Comparison of ENCODE assay signal across 8 cellular contexts in the genomic region with DNA sequence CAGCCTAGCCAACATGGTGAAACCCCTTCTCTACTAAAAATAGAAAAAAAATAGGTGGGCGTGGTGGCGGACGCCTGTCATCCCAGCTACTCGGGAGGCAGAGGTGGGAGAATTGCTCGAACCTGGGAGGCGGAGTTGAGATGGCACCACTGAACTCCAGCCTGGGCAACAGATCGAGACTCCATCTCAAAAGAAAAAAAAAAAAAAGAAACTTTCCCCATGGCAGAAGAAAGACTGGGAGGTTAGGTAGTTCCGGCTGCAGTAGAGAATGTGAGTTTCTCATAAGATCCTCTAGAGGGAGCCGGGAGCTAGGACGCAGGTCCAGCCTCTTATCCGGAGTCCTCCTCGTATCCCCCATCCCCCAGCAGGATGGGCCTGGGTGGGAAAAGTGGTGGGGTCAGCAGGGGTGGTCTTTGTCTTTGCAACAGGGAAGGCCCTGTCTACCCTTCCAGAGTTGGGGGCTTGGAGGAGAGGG. TPM values are rescaled to one million over a fixed set of nuclear protein-coding genes. Genes with fewer than 3 reads are reported as not detected.
DNase-seq lines count a peak whose midpoint lies in the region; ATAC-seq, FAIRE-seq and TF ChIP-seq lines count a peak whose summit lies in the region.

No MANE protein-coding gene starts in this region.

- TF ChIP-seq POLR2A in A549 (IDR thresholded peaks at IDR 0.05; ENCODE audit: low read length) (no peak), H1 (IDR thresholded peaks at IDR 0.05; ENCODE audit: control extremely low read depth in 1 of 2, low read depth in 2 of 2, low read length in 2 of 2) (no peak)

- H2AK5ac ChIP-seq in H1 (ENCODE audit: low read depth, low read length): no peak overlapping the region
- H2AK5ac ChIP-seq in mesendoderm (ENCODE audit: low read length): no peak overlapping the region

- H2BK20ac ChIP-seq in H1 (ENCODE audit: low read length): no peak overlapping the region

- H3K14ac ChIP-seq in H1 (ENCODE audit: insufficient read length): no peak overlapping the region

- CTCF ChIA-PET in A549 (lab: Yijun Ruan, JAX) (interaction anchor here (0.6 to 6.0 kb wide), 42 partner anchors 8 to 627 kb away, joined by 3 to 66 read pairs (median 4); partner anchors contain the start of genes CREB3L3 and EEF2), H1 (lab: Charles Lee; ENCODE audit: partially characterized antibody) (interaction anchor here (0.6 to 7.1 kb wide), 41 partner anchors 8 to 1647 kb away, joined by 3 to 79 read pairs (median 4); partner anchors contain the start of gene CREB3L3)

- H3K4me2 ChIP-seq in A549 (peak overlapping the region; percentile 65), H1 (ENCODE audit: insufficient read depth in 1 of 2, low read depth in 2 of 2, low read length in 2 of 2) (0 out of 4 replicates have a peak overlapping the region, but pooled peaks of 1 of the 2 experiments have one; percentile 32), mesendoderm (ENCODE audit: low read length) (no peak overlapping the region)

- WGBS in A549 (ENCODE audit: missing lambda C conversion rate): 23% methylated on average over 12 of the region's 12 CpGs
- 40% methylated on average over 9 of the region's 12 CpGs; no CpG with 5 or more reads in 1 of the 2 experiments for WGBS in H1 (ENCODE audit: extremely low coverage in 1 of 2, insufficient coverage in 1 of 2, insufficient read length in 1 of 2, insufficient replicate concordance in 2 of 2, low coverage in 1 of 2, low lambda C conversion rate in 2 of 2, missing lambda C conversion rate in 1 of 2), 2 experiments
- WGBS in mesendoderm (ENCODE audit: extremely low coverage, insufficient coverage, low lambda C conversion rate): no CpG with 5 or more reads among the region's 12 CpGs

- peak; percentile 91 to 94 for ATAC-seq in A549
- peak; percentile 97 for ATAC-seq in SK-N-SH treated with all-trans-retinoic acid at 6 μM for 48 hours
- ATAC-seq in GM18520 (IDR thresholded peaks at IDR 0.05; ENCODE audit: unreplicated experiment): no peak
- ATAC-seq in GM19035 (IDR thresholded peaks at IDR 0.05; ENCODE audit: unreplicated experiment): no peak

- H3K79me2 ChIP-seq in H1 (ENCODE audit: control insufficient read depth in 1 of 2, insufficient read depth in 2 of 2, low read length in 2 of 2): no peaks in the 10 kb centered on the region
- H3K79me2 ChIP-seq in mesendoderm (ENCODE audit: control insufficient read depth, insufficient read depth, low read length): no peaks in the 10 kb centered on the region

- H4K5ac ChIP-seq in H1 (ENCODE audit: insufficient read length, low read depth, low read length): no peak overlapping the region
- no peak overlapping the region for H4K5ac ChIP-seq in mesendoderm (ENCODE audit: low read length)

- H2BK120ac ChIP-seq in H1 (replicated peaks; ENCODE audit: low read depth, low read length) (no peak overlapping the region), mesendoderm (ENCODE audit: low read depth, low read length) (no peak overlapping the region)

- H3K9me3 ChIP-seq in A549: no peaks in the 10 kb centered on the region
- no peaks in the 10 kb centered on the region for H3K9me3 ChIP-seq in H1 (ENCODE audit: insufficient read depth in 2 of 2, low read depth in 1 of 2, low read length in 1 of 2)

- H3K4me1 ChIP-seq in A549 (peaks cover 23% of the 10 kb centered on the region), H1 (replicated peaks in 1 of 4; ENCODE audit: control insufficient read depth in 3 of 4, insufficient read depth in 4 of 4, low read length in 3 of 4) (no peaks in the 10 kb centered on the region; a peak in 1 of 7 replicates), mesendoderm (ENCODE audit: control insufficient read depth, low read depth, low read length) (no peaks in the 10 kb centered on the region)

- TF ChIP-seq RAD21 in A549 (conservative IDR thresholded peaks at IDR 0.05 in 1 of 2, IDR thresholded peaks at IDR 0.05 in 1 of 2): peak; percentile 68 to 70
- TF ChIP-seq RAD21 in H1 (IDR thresholded peaks at IDR 0.05 in 1 of 2, conservative IDR thresholded peaks at IDR 0.05 in 1 of 2; ENCODE audit: low read depth in 2 of 2, low read length in 2 of 2): peak; percentile 53 to 65

- H3K23me2 ChIP-seq in H1 (ENCODE audit: low read depth, low read length): no peaks in the 10 kb centered on the region

- POLR2A ChIA-PET in A549 (lab: Yijun Ruan, JAX) (interaction anchor here (0.6 to 1.4 kb wide), 3 partner anchors 8 to 245 kb away, joined by 3 to 5 read pairs (median 4); partner anchors contain the start of gene EEF2), H1 (lab: Charles Lee; ENCODE audit: partially characterized antibody) (interaction anchor here (0.8 to 2.7 kb wide), 6 partner anchors 13 to 165 kb away, joined by 3 to 9 read pairs (median 4); partner anchors contain the start of genes EEF2, PIAS4 and YJU2)

- no peak for FAIRE-seq in A549 (lab: Jason Lieb, UNC)
- FAIRE-seq in G401.6 (lab: Jason Lieb, UNC): peak; percentile 30
- no peak for FAIRE-seq in H1 (lab: Jason Lieb, UNC)

- no peak overlapping the region for H2BK5ac ChIP-seq in H1 (ENCODE audit: low read depth, low read length)
- H2BK5ac ChIP-seq in mesendoderm (ENCODE audit: low read length): no peak overlapping the region

- no peaks in the 10 kb centered on the region for H4K20me1 ChIP-seq in H1 (replicated peaks in 1 of 2; ENCODE audit: control insufficient read depth in 1 of 2, insufficient read depth in 2 of 2, low read length in 2 of 2)

- H3K4me3 ChIP-seq in A549: no peak overlapping the region
- no peak overlapping the region for H3K4me3 ChIP-seq in H1 (ENCODE audit: extremely low read depth in 1 of 4, insufficient read depth in 2 of 4, low read depth in 3 of 4, low read length in 4 of 4)
- no peak overlapping the region for H3K4me3 ChIP-seq in mesendoderm (ENCODE audit: low read length)

- H3K27me3 ChIP-seq in H1 (replicated peaks in 1 of 4; ENCODE audit: control insufficient read depth in 3 of 4, extremely low read depth in 1 of 4, insufficient read depth in 3 of 4, low read length in 3 of 4) (no peaks in the 10 kb centered on the region; a peak in 1 of 7 replicates), mesendoderm (ENCODE audit: insufficient read depth, low read length, poor library complexity) (no peaks in the 10 kb centered on the region)

- peak overlapping the region; percentile 77 to 81 for H3K27ac ChIP-seq in A549
- H3K27ac ChIP-seq in H1 (ENCODE audit: low read depth, low read length): no peak overlapping the region
- no peak overlapping the region for H3K27ac ChIP-seq in mesendoderm (ENCODE audit: low read depth, low read length)

- no peak overlapping the region for H2AFZ ChIP-seq in H1 (ENCODE audit: low read length)

- H3K36me3 ChIP-seq in H1 (ENCODE audit: control insufficient read depth in 2 of 4, insufficient read depth in 4 of 4, low read length in 3 of 4): no peaks in the 10 kb centered on the region
- H3K36me3 ChIP-seq in mesendoderm (ENCODE audit: control insufficient read depth, insufficient read depth, low read length): no peaks in the 10 kb centered on the region

- H3K4ac ChIP-seq in H1 (replicated peaks; ENCODE audit: insufficient read length, low read depth, low read length) (no peak overlapping the region), mesendoderm (ENCODE audit: low read depth, low read length) (no peak overlapping the region)

- no peak for TF ChIP-seq EP300 in A549 (IDR thresholded peaks at IDR 0.05)
- TF ChIP-seq EP300 in H1 (IDR thresholded peaks at IDR 0.05; ENCODE audit: borderline replicate concordance in 1 of 2, low read depth in 2 of 2, low read length in 2 of 2): no peak

- DNase-seq in A549 (ENCODE audit: low read depth in 1 of 2, low spot score in 1 of 2) (peak; percentile 88 to 89), NCI-H1105 treated with DMSO at 0.1 percent for 48 hours (lab: John Stamatoyannopoulos, UW) (peak; percentile 38), H1 (ENCODE audit: low read depth in 1 of 2, low spot score in 2 of 2) (peak; percentile 38 to 72), mesendoderm (peak; percentile 84)

- H3K23ac ChIP-seq in H1 (ENCODE audit: insufficient read length) (no peak overlapping the region), mesendoderm (ENCODE audit: low read length) (no peak overlapping the region)

- H2BK15ac ChIP-seq in H1 (ENCODE audit: low read length): no peak overlapping the region
- H2BK15ac ChIP-seq in mesendoderm (replicated peaks; ENCODE audit: low read depth): no peak overlapping the region

- peak overlapping the region; percentile 48; the same call in 1 of the 2 replicates for H3K18ac ChIP-seq in H1 (ENCODE audit: extremely low read depth, low read length)
- H3K18ac ChIP-seq in mesendoderm (ENCODE audit: low read length): no peak overlapping the region

- no peak overlapping the region for H2BK12ac ChIP-seq in H1 (ENCODE audit: low read depth, low read length)

- H3K79me1 ChIP-seq in H1 (ENCODE audit: low read depth, low read length) (no peaks in the 10 kb centered on the region), mesendoderm (ENCODE audit: low read length) (no peaks in the 10 kb centered on the region)

- no peak overlapping the region for H4K91ac ChIP-seq in H1 (replicated peaks; ENCODE audit: insufficient read length, low read length)

- no peak overlapping the region for H3K9ac ChIP-seq in H1 (replicated peaks in 1 of 4; ENCODE audit: extremely low read depth in 1 of 4, low read depth in 3 of 4, low read length in 3 of 4)
- H3K9ac ChIP-seq in mesendoderm (ENCODE audit: low read length): no peak overlapping the region

- TF ChIP-seq CTCF in A549 (IDR thresholded peaks at IDR 0.05): peak; percentile 49
- TF ChIP-seq CTCF in H1 (IDR thresholded peaks at IDR 0.05; ENCODE audit: control extremely low read depth in 1 of 3, insufficient read depth in 1 of 3, low read depth in 1 of 3, low read length in 3 of 3): peak; percentile 56 to 73 (median 72)

- H3K56ac ChIP-seq in H1 (replicated peaks; ENCODE audit: insufficient read length, low read depth, low read length) (no peak overlapping the region), mesendoderm (ENCODE audit: low read length) (no peak overlapping the region)

- no peak overlapping the region for H4K8ac ChIP-seq in H1 (ENCODE audit: extremely low read depth, insufficient read depth, low read length)
- no peak overlapping the region for H4K8ac ChIP-seq in mesendoderm (ENCODE audit: low read depth, low read length)

RNA-seq across cellular contexts. Expression of gene CREB3L3, which starts 13.2 kb away (rescaled TPM):
- polyA plus RNA-seq in A549 (2011; rRNA removed) (0.05 and 0.07 TPM in 2 replicates), A549 (2017; fragmentation: RNase III; extraction: RNeasy Plus Mini Kit Qiagen cat#74134 plus additional on column Dnase treatment) (0.05 to 0.20 TPM (median 0.08 TPM) in 3 replicates), H1 (2011; rRNA removed) (0.12 and 0.17 TPM in 2 replicates)
- 0.01 and 0.04 TPM in 2 replicates for polyA plus RNA-seq in A549 (2012; cell fraction: cytosol; rRNA removed)
- 0.09 TPM in 1 of 2 replicates, not detected in the other for polyA plus RNA-seq in A549 (2012; cell fraction: nucleus; rRNA removed)
- polyA minus RNA-seq in A549 (2011; rRNA and poly(A)+ RNA removed): 0.45 TPM in 1 of 2 replicates, not detected in the other
- not detected in 2 replicates for total RNA-seq in H1 (2021; fragmentation: NEBNext Ultra II Directional; extraction: Animal tissue kit (Norgen Biotek cat#: 25700))
- 0.12 TPM for polyA plus RNA-seq in H1 (2011; cell fraction: cytosol; rRNA removed)
- 0.17 TPM for polyA plus RNA-seq in H1 (2011; cell fraction: nucleus; rRNA removed)
- polyA plus RNA-seq in H1 (2012, experiment 1 of 2): 0.08 to 0.22 TPM (median 0.13 TPM) in 3 of 4 replicates, not detected in the other
- polyA plus RNA-seq in H1 (2012, experiment 2 of 2): 0.05 TPM
- polyA plus RNA-seq in H1 (2013, experiment 1 of 2): 0.28 TPM
- polyA plus RNA-seq in H1 (2013, experiment 2 of 2): 0.29 TPM
- polyA minus RNA-seq in H1 (2011; rRNA and poly(A)+ RNA removed): 1.3 TPM in 1 of 2 replicates, not detected in the other
- polyA minus RNA-seq in H1 (2011; cell fraction: cytosol; rRNA and poly(A)+ RNA removed): not detected
- polyA minus RNA-seq in H1 (2011; cell fraction: nucleus; rRNA and poly(A)+ RNA removed): not detected
- not detected for polyA plus RNA-seq in mesendoderm (2013, experiment 1 of 2)
- polyA plus RNA-seq in mesendoderm (2013, experiment 2 of 2): 0.03 TPM

RNA-seq across cellular contexts. Expression of gene MAP2K2, which starts 16.4 kb away (rescaled TPM):
- 40.4 and 41.7 TPM in 2 replicates for polyA plus RNA-seq in A549 (2011; rRNA removed)
- polyA plus RNA-seq in A549 (2012; cell fraction: cytosol; rRNA removed): 129 and 151 TPM in 2 replicates
- 146 and 171 TPM in 2 replicates for polyA plus RNA-seq in A549 (2012; cell fraction: nucleus; rRNA removed)
- polyA plus RNA-seq in A549 (2017; fragmentation: RNase III; extraction: RNeasy Plus Mini Kit Qiagen cat#74134 plus additional on column Dnase treatment): 98.5 to 116 TPM (median 115 TPM) in 3 replicates
- 51.6 and 58.5 TPM in 2 replicates for polyA minus RNA-seq in A549 (2011; rRNA and poly(A)+ RNA removed)
- total RNA-seq in H1 (2021; fragmentation: NEBNext Ultra II Directional; extraction: Animal tissue kit (Norgen Biotek cat#: 25700)): 161 and 162 TPM in 2 replicates
- 111 and 194 TPM in 2 replicates for polyA plus RNA-seq in H1 (2011; rRNA removed)
- polyA plus RNA-seq in H1 (2011; cell fraction: cytosol; rRNA removed): 126 TPM
- 193 TPM for polyA plus RNA-seq in H1 (2011; cell fraction: nucleus; rRNA removed)
- 112 to 185 TPM (median 178 TPM) in 4 replicates for polyA plus RNA-seq in H1 (2012, experiment 1 of 2)
- polyA plus RNA-seq in H1 (2012, experiment 2 of 2): 196 TPM
- polyA plus RNA-seq in H1 (2013, experiment 1 of 2): 112 TPM
- polyA plus RNA-seq in H1 (2013, experiment 2 of 2): 109 TPM
- 37.2 and 48.1 TPM in 2 replicates for polyA minus RNA-seq in H1 (2011; rRNA and poly(A)+ RNA removed)
- polyA minus RNA-seq in H1 (2011; cell fraction: cytosol; rRNA and poly(A)+ RNA removed): 84.9 TPM
- 58.1 TPM for polyA minus RNA-seq in H1 (2011; cell fraction: nucleus; rRNA and poly(A)+ RNA removed)
- polyA plus RNA-seq in mesendoderm (2013, experiment 1 of 2): 103 TPM
- polyA plus RNA-seq in mesendoderm (2013, experiment 2 of 2): 103 TPM

RNA-seq across cellular contexts. Expression of gene SIRT6, which starts 42.1 kb away (rescaled TPM):
- polyA plus RNA-seq in A549 (2011; rRNA removed): 10.2 and 11.7 TPM in 2 replicates
- polyA plus RNA-seq in A549 (2012; cell fraction: cytosol; rRNA removed): 33.0 and 36.6 TPM in 2 replicates
- polyA plus RNA-seq in A549 (2012; cell fraction: nucleus; rRNA removed): 71.9 and 111 TPM in 2 replicates
- 20.2 to 22.6 TPM (median 21.6 TPM) in 3 replicates for polyA plus RNA-seq in A549 (2017; fragmentation: RNase III; extraction: RNeasy Plus Mini Kit Qiagen cat#74134 plus additional on column Dnase treatment)
- 5.5 and 7.5 TPM in 2 replicates for polyA minus RNA-seq in A549 (2011; rRNA and poly(A)+ RNA removed)
- 23.9 and 25.2 TPM in 2 replicates for total RNA-seq in H1 (2021; fragmentation: NEBNext Ultra II Directional; extraction: Animal tissue kit (Norgen Biotek cat#: 25700))
- 27.0 and 39.3 TPM in 2 replicates for polyA plus RNA-seq in H1 (2011; rRNA removed)
- 28.6 TPM for polyA plus RNA-seq in H1 (2011; cell fraction: cytosol; rRNA removed)
- 58.9 TPM for polyA plus RNA-seq in H1 (2011; cell fraction: nucleus; rRNA removed)
- 16.1 to 28.7 TPM (median 23.5 TPM) in 4 replicates for polyA plus RNA-seq in H1 (2012, experiment 1 of 2)
- polyA plus RNA-seq in H1 (2012, experiment 2 of 2): 16.6 TPM
- polyA plus RNA-seq in H1 (2013, experiment 1 of 2): 15.7 TPM
- 14.1 TPM for polyA plus RNA-seq in H1 (2013, experiment 2 of 2)
- 8.0 and 9.8 TPM in 2 replicates for polyA minus RNA-seq in H1 (2011; rRNA and poly(A)+ RNA removed)
- 19.1 TPM for polyA minus RNA-seq in H1 (2011; cell fraction: cytosol; rRNA and poly(A)+ RNA removed)
- polyA minus RNA-seq in H1 (2011; cell fraction: nucleus; rRNA and poly(A)+ RNA removed): 16.1 TPM
- 14.4 TPM for polyA plus RNA-seq in mesendoderm (2013, experiment 1 of 2)
- 13.1 TPM for polyA plus RNA-seq in mesendoderm (2013, experiment 2 of 2)

RNA-seq across cellular contexts. Expression of gene ANKRD24, which starts 42.2 kb away (rescaled TPM):
- polyA plus RNA-seq in A549 (2011; rRNA removed) (0.12 and 0.28 TPM in 2 replicates), A549 (2017; fragmentation: RNase III; extraction: RNeasy Plus Mini Kit Qiagen cat#74134 plus additional on column Dnase treatment) (0.28 to 0.54 TPM (median 0.36 TPM) in 3 replicates), H1 (2011; rRNA removed) (7.6 and 15.1 TPM in 2 replicates)
- 0.09 TPM in 2 replicates for polyA plus RNA-seq in A549 (2012; cell fraction: cytosol; rRNA removed)
- polyA plus RNA-seq in A549 (2012; cell fraction: nucleus; rRNA removed): 0.71 and 0.88 TPM in 2 replicates
- polyA minus RNA-seq in A549 (2011; rRNA and poly(A)+ RNA removed): 0.10 and 0.21 TPM in 2 replicates
- total RNA-seq in H1 (2021; fragmentation: NEBNext Ultra II Directional; extraction: Animal tissue kit (Norgen Biotek cat#: 25700)): 14.1 and 14.5 TPM in 2 replicates
- polyA plus RNA-seq in H1 (2011; cell fraction: cytosol; rRNA removed): 15.5 TPM
- polyA plus RNA-seq in H1 (2011; cell fraction: nucleus; rRNA removed): 24.5 TPM
- 6.9 to 14.6 TPM (median 12.4 TPM) in 4 replicates for polyA plus RNA-seq in H1 (2012, experiment 1 of 2)
- polyA plus RNA-seq in H1 (2012, experiment 2 of 2): 4.9 TPM
- polyA plus RNA-seq in H1 (2013, experiment 1 of 2): 8.4 TPM
- polyA plus RNA-seq in H1 (2013, experiment 2 of 2): 8.1 TPM
- polyA minus RNA-seq in H1 (2011; rRNA and poly(A)+ RNA removed): 2.8 and 4.1 TPM in 2 replicates
- 7.5 TPM for polyA minus RNA-seq in H1 (2011; cell fraction: cytosol; rRNA and poly(A)+ RNA removed)
- 4.5 TPM for polyA minus RNA-seq in H1 (2011; cell fraction: nucleus; rRNA and poly(A)+ RNA removed)
- polyA plus RNA-seq in mesendoderm (2013, experiment 1 of 2): 2.7 TPM
- polyA plus RNA-seq in mesendoderm (2013, experiment 2 of 2): 2.6 TPM

Comparison
In these comparisons a context has a peak if more than half of its experiments do, and no peak if none do; other contexts are left out.
1. ATAC-seq: peak in A549 (2 of 2) and SK-N-SH treated with all-trans-retinoic acid at 6 μM for 48 hours (single experiment); none in GM18520 (single experiment) and GM19035 (single experiment).
2. DNase-seq: peak in every context shown above with its lines; median percentile 88 in A549; 84 in mesendoderm; 55 in H1; 38 in NCI-H1105 treated with DMSO at 0.1 percent for 48 hours.
3. H3K27ac ChIP-seq: peak in A549 (2 of 2); none in H1 (single experiment) and mesendoderm (single experiment).
4. Of the 18 proteins assayed by ChIP-seq in both H1 and A549: peak only in H1: none; only in A549: none; in both: CTCF and RAD21; in neither: 16.